Comparison of ENCODE assay signal across 1 cellular context in genomic region chr1:54743827-54744226, GRCh38.
A peak's percentile ranks its signal among the peaks of the same experiment; 100 is the strongest.
TF ChIP-seq lines count a peak whose summit lies in the region.

No MANE protein-coding gene starts in this region.

TF ChIP-seq in H1, 55 proteins besides CTCF, POLR2A, EP300 and RAD21:
- TF ChIP-seq SUZ12 (IDR thresholded peaks at IDR 0.05; ENCODE audit: low read length) (no peak), E2F6 (IDR thresholded peaks at IDR 0.05) (no peak), POLR2AphosphoS5 (IDR thresholded peaks at IDR 0.05; ENCODE audit: low read depth, low read length) (peak; percentile 41; the same call in 1 of the 2 replicates)
